15 cellular contexts compared by ENCODE assay signal in the genomic region with DNA sequence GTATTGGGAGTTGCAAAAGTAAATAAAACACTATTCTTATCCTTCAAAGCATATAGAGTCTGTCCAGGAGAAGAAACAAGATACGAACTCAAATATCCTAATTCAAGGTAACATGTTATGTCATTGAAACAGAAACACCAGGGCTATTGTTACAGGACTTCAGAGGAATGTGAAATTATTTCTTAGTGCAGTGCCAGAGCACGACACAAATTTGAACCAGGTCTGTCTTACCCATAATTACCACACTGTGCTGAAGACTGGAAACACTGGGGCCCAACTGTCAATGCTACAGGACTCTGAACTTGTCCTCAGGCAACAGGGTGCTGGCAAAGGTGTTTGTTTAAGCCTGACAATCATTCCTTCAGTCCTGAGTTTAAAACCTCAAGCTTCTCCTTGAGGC.
A peak's percentile ranks its signal among the peaks of the same experiment; 100 is the strongest.
DNase-seq lines count a peak whose midpoint lies in the region; ATAC-seq, FAIRE-seq and TF ChIP-seq lines count a peak whose summit lies in the region.
"Had no signal": no experiment of that assay in that cellular context is flagged by ENCODE, and none has a peak within 500 bp of the region (broad histone marks: within the 10 kb centered on the region; RNA-seq: fewer than 3 reads in every experiment).

No MANE protein-coding gene starts in this region.

- no peaks in the 10 kb centered on the region for H3K4me1 ChIP-seq in mesendoderm (ENCODE audit: control insufficient read depth, low read depth, low read length)
- H3K4me1 ChIP-seq: A549, BE2C had no signal

- DNase-seq in D721Med (ENCODE audit: insufficient read length, low spot score) (no peak), HuH-7 (ENCODE audit: low spot score) (peak; percentile 26), epithelial cell of esophagus (ENCODE audit: low read depth) (peak; percentile 13), mesendoderm (peak; percentile 11), GM13977 (ENCODE audit: low spot score) (no peak), posterior cingulate gyrus (no peak)
- DNase-seq: BE2C; CD4-positive, alpha-beta memory T cell; DND-41; GF-D8; GM23248; H7 had no signal

- H3K18ac ChIP-seq in mesendoderm (ENCODE audit: low read length): no peak overlapping the region

- H2BK15ac ChIP-seq in mesendoderm (replicated peaks; ENCODE audit: low read depth): no peak overlapping the region

- FAIRE-seq in D721Med (lab: Jason Lieb, UNC): peak; percentile 25
- FAIRE-seq: A549 had no signal

- no peaks in the 10 kb centered on the region for H3K79me2 ChIP-seq in mesendoderm (ENCODE audit: control insufficient read depth, insufficient read depth, low read length)

- H3K36me3 ChIP-seq in mesendoderm (ENCODE audit: control insufficient read depth, insufficient read depth, low read length): no peaks in the 10 kb centered on the region
- H3K36me3 ChIP-seq: BE2C had no signal

- H2BK120ac ChIP-seq in mesendoderm (ENCODE audit: low read depth, low read length): no peak overlapping the region

- no peak overlapping the region for H3K56ac ChIP-seq in mesendoderm (ENCODE audit: low read length)

- TF ChIP-seq CTCF in D721Med (IDR thresholded peaks at IDR 0.05; ENCODE audit: insufficient read depth, missing control alignments) (no peak), epithelial cell of esophagus (IDR thresholded peaks at IDR 0.05; ENCODE audit: insufficient read depth, low read depth, low read length, missing control alignments) (no peak), GM13977 (IDR thresholded peaks at IDR 0.05; ENCODE audit: extremely low read depth, insufficient read depth, missing control alignments) (no peak)

- H3K23ac ChIP-seq in mesendoderm (ENCODE audit: low read length): no peak overlapping the region

- no peak overlapping the region for H2AK5ac ChIP-seq in mesendoderm (ENCODE audit: low read length)

- no peak for ATAC-seq in GM19395 (IDR thresholded peaks at IDR 0.05; ENCODE audit: unreplicated experiment)
- ATAC-seq: A549 had no signal

- H4K5ac ChIP-seq in mesendoderm (ENCODE audit: low read length): no peak overlapping the region

- no peaks in the 10 kb centered on the region for H3K27me3 ChIP-seq in mesendoderm (ENCODE audit: insufficient read depth, low read length, poor library complexity)
- H3K27me3 ChIP-seq: BE2C had no signal

- no peak overlapping the region for H3K4me3 ChIP-seq in epithelial cell of esophagus (ENCODE audit: low read length)
- no peak overlapping the region for H3K4me3 ChIP-seq in mesendoderm (ENCODE audit: low read length)
- H3K4me3 ChIP-seq: A549, GM23248 had no signal

- H3K9ac ChIP-seq in mesendoderm (ENCODE audit: low read length): no peak overlapping the region
- H3K9ac ChIP-seq: GM23248 had no signal

- H3K4me2 ChIP-seq in mesendoderm (ENCODE audit: low read length): no peak overlapping the region
- H3K4me2 ChIP-seq: A549 had no signal

- no peak overlapping the region for H3K4ac ChIP-seq in mesendoderm (ENCODE audit: low read depth, low read length)

- WGBS in mesendoderm (ENCODE audit: extremely low coverage, insufficient coverage, low lambda C conversion rate): no CpG with 5 or more reads among the region's 2 CpGs

- intact Hi-C loops in posterior cingulate gyrus (cut with DNase I): no loop called here

- H4K8ac ChIP-seq in mesendoderm (ENCODE audit: low read depth, low read length): no peak overlapping the region

- H3K27ac ChIP-seq in mesendoderm (ENCODE audit: low read depth, low read length): no peak overlapping the region
- H3K27ac ChIP-seq: A549, C4-2B, GM23248 had no signal

- no peak overlapping the region for H2BK5ac ChIP-seq in mesendoderm (ENCODE audit: low read length)

- H3K79me1 ChIP-seq in mesendoderm (ENCODE audit: low read length): no peaks in the 10 kb centered on the region

- in situ Hi-C loops in GM13977 (cut with MboI; ENCODE audit: low pct_unique_long_range_greater_than_20kb, low sequenced_read_pairs, unreplicated experiment): loop anchor here (25.0 kb wide), 1 partner anchor 393 kb away; no protein-coding TSS in a partner anchor

Comparison
In these comparisons a context has a peak if more than half of its experiments do, and no peak if none do; other contexts are left out.
1. DNase-seq: peak in HuH-7 (single experiment), epithelial cell of esophagus (single experiment) and mesendoderm (single experiment); none in D721Med (single experiment), GM13977 (single experiment) and posterior cingulate gyrus (0 of 10).